ENCODE assay signal across 8 cellular contexts in the genomic region with DNA sequence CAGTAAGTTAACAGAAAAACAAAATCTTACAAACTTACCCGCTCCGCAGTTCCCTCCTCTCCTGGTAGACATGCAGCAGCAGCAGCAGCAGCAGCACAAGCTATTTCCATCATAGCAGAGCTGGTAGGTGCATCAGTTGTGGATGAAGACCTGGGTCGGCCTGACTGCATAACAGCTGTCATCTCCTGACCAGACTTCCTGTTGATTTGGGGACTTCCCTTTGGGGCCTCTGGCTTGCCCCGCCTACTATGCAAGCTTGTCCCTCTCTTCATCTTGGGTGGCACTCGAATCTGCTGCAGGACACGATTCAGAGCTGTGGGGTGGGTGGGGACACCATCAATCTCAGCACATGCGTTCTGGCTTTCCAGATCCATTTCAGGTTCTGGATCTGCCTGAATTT.
DNase-seq lines count a peak whose midpoint lies in the region; ATAC-seq and TF ChIP-seq lines count a peak whose summit lies in the region.

No MANE protein-coding gene starts in this region.

- POLR2A ChIA-PET in naive thymus-derived CD8-positive, alpha-beta T cell (lab: Charles Lee) = interaction anchor here (0.8 to 1.9 kb wide), 3 partner anchors 66 to 200 kb away, joined by 3 to 5 read pairs (median 5); a partner anchor contains a TSS

- TF ChIP-seq CTCF in nephron progenitor cell (IDR thresholded peaks at IDR 0.05) = no peak

- H3K9me3 Mint-ChIP-seq in naive thymus-derived CD8-positive, alpha-beta T cell = no peaks in the 10 kb centered on the region
- no peaks in the 10 kb centered on the region for H3K9me3 Mint-ChIP-seq in nephron progenitor cell

- H3K27me3 Mint-ChIP-seq in naive thymus-derived CD8-positive, alpha-beta T cell = no peaks in the 10 kb centered on the region
- H3K27me3 Mint-ChIP-seq in nephron progenitor cell (ENCODE audit: low read depth, poor library complexity) = no peaks in the 10 kb centered on the region

- peaks cover 9 to 35% (median 21%) of the 10 kb centered on the region in 4 donors for H3K4me1 Mint-ChIP-seq in naive thymus-derived CD8-positive, alpha-beta T cell
- peaks cover 26% of the 10 kb centered on the region for H3K4me1 Mint-ChIP-seq in nephron progenitor cell

- H3K27ac Mint-ChIP-seq in naive thymus-derived CD8-positive, alpha-beta T cell = peak overlapping the region in 8 of 10 donors; percentile 8 to 92 (median 78)
- H3K27ac Mint-ChIP-seq in nephron progenitor cell = no peak overlapping the region

- peak overlapping the region in 6 of 10 donors; percentile 16 to 57 (median 44) for H3K4me3 Mint-ChIP-seq in naive thymus-derived CD8-positive, alpha-beta T cell
- H3K4me3 Mint-ChIP-seq in nephron progenitor cell = no peak overlapping the region

- peak; percentile 74 for ATAC-seq in GM18870 (IDR thresholded peaks at IDR 0.05; ENCODE audit: unreplicated experiment)
- peak; percentile 92 for ATAC-seq in HG02678 (IDR thresholded peaks at IDR 0.05; ENCODE audit: unreplicated experiment)
- peak; percentile 92 to 96 for ATAC-seq in naive thymus-derived CD8-positive, alpha-beta T cell

- H3K36me3 Mint-ChIP-seq in naive thymus-derived CD8-positive, alpha-beta T cell = peaks cover 0 to 11% (median 6%) of the 10 kb centered on the region in 3 donors
- peaks cover 5% of the 10 kb centered on the region for H3K36me3 Mint-ChIP-seq in nephron progenitor cell (ENCODE audit: low read depth)

- DNase-seq in T-helper 1 cell = peak in 4 of 5 donors; percentile 10 to 67 (median 16)
- DNase-seq in naive thymus-derived CD8-positive, alpha-beta T cell = peak in 8 of 10 donors; percentile 2 to 68 (median 28)
- DNase-seq in nephron progenitor cell = no peak
- no peak for DNase-seq in superior temporal gyrus (ENCODE audit: extremely low spot score)
- no peak for DNase-seq in globus pallidus (ENCODE audit: low spot score)
- no peak for DNase-seq in NCI-H1092 (lab: John Stamatoyannopoulos, UW)

Comparison
In these comparisons a context has a peak if more than half of its experiments do, and no peak if none do; other contexts are left out.
1. DNase-seq: peak in T-helper 1 cell (4 of 5) and naive thymus-derived CD8-positive, alpha-beta T cell (8 of 10); none in nephron progenitor cell (single experiment), superior temporal gyrus (single experiment), globus pallidus (single experiment) and NCI-H1092 (single experiment).
2. Peak in every context shown above with its lines, with median percentiles within 50 percentile points of each other: ATAC-seq.